In the genomic region with DNA sequence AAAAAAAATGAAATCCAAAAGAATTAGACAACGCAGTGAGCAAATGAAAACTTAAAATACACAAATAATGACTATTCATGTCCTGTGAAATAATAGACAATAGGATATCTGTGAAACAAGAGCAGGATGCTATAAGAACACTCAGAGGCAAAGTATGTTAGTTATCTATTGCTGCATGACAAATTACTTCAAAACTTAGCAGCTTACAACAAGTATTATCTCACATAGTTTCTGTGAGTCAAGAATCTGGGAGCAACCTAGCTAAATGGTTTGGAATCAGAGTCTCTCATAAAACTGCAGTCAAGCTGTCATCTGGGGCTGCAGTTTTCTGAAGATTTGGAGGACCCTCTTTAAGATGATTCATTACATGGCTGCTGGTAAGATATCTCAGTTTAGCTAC, we compare ENCODE assay signal across 18 cellular contexts.
DNase-seq lines count a peak whose midpoint lies in the region; ATAC-seq, FAIRE-seq and TF ChIP-seq lines count a peak whose summit lies in the region.
"Had no signal": no experiment of that assay in that cellular context is flagged by ENCODE, and none has a peak within 500 bp of the region (broad histone marks: within the 10 kb centered on the region; RNA-seq: fewer than 3 reads in every experiment).

No MANE protein-coding gene starts in this region.

- H3K4me1 ChIP-seq in RWPE2 (ENCODE audit: insufficient read depth, poor library complexity, severe bottlenecking), result no peaks in the 10 kb centered on the region
- H3K4me1 ChIP-seq: ascending aorta had no signal

- no peak overlapping the region for H3K4me3 ChIP-seq in RWPE2 (ENCODE audit: severe bottlenecking)
- H3K4me3 ChIP-seq: ascending aorta had no signal

- DNase-seq in EH (ENCODE audit: low read depth) (peak; percentile 91), RWPE2 (ENCODE audit: low spot score) (no peak), epithelial cell of prostate (ENCODE audit: low read depth, low spot score) (no peak), non-pigmented ciliary epithelial cell (ENCODE audit: low read depth) (peak; percentile 78), cerebellar nuclear complex (lab: John Stamatoyannopoulos, UW) (no peak), NCI-H2029 treated with DMSO at 0.1 percent for 48 hours (lab: John Stamatoyannopoulos, UW) (no peak), RCC 7860 (ENCODE audit: low spot score) (no peak)
- DNase-seq in stimulated activated CD4-positive, alpha-beta T cell treated with anti-CD3 and anti-CD28 coated beads, Interleukin-4, amount 100 ng/mL, for 1 hour, result no peak
- DNase-seq: activated CD8-positive, alpha-beta memory T cell treated with anti-CD3 and anti-CD28 coated beads, Interleukin-2, amount 10 ng/mL, durations not matched to agents 7 days and 5 days; activated gamma-delta T cell; DMS153; glutamatergic neuron; KG1; nucleus accumbens had no signal

- no peaks in the 10 kb centered on the region for H3K36me3 ChIP-seq in RWPE2 (ENCODE audit: low read depth)
- H3K36me3 ChIP-seq: ascending aorta had no signal

- H3K27me3 ChIP-seq in RWPE2 (ENCODE audit: insufficient read depth, poor library complexity, severe bottlenecking), result no peaks in the 10 kb centered on the region
- H3K27me3 ChIP-seq: ascending aorta had no signal

- TF ChIP-seq CTCF in RWPE2 (IDR thresholded peaks at IDR 0.05; ENCODE audit: poor library complexity, severe bottlenecking), result no peak

- peak overlapping the region; percentile 55 for H3K27ac ChIP-seq in RWPE2 (ENCODE audit: poor library complexity, severe bottlenecking)
- H3K27ac ChIP-seq in epithelial cell of prostate, result peak overlapping the region; percentile 62
- H3K27ac ChIP-seq: ascending aorta had no signal

- ATAC-seq in RWPE2 (ENCODE audit: low read depth), result peak; percentile 93
- ATAC-seq: activated CD4-positive, CD25-positive, alpha-beta regulatory T cell treated with anti-CD3 and anti-CD28 coated beads, Interleukin-2, amount 50 U/mL, for 24 hours; activated CD8-positive, alpha-beta memory T cell treated with anti-CD3 and anti-CD28 coated beads, Interleukin-2, amount 10 ng/mL, durations not matched to agents 7 days and 5 days; stimulated activated memory B cell treated with anti-CD40 and anti-IgM and Interleukin-4, amounts not matched to agents 10 μg/mL and 1 μg/mL and 100 μg/mL, for 72 hours had no signal

- no peaks in the 10 kb centered on the region for H3K9me3 ChIP-seq in RWPE2 (ENCODE audit: severe bottlenecking)
- H3K9me3 ChIP-seq: ascending aorta had no signal

- no peak for FAIRE-seq in RCC 7860 (lab: Jason Lieb, UNC)
- FAIRE-seq: islet of Langerhans had no signal

Comparison
In these comparisons a context has a peak if more than half of its experiments do, and no peak if none do; other contexts are left out.
1. DNase-seq: peak in EH (single experiment) and non-pigmented ciliary epithelial cell (single experiment); none in RWPE2 (single experiment), epithelial cell of prostate (single experiment), cerebellar nuclear complex (0 of 2), NCI-H2029 treated with DMSO at 0.1 percent for 48 hours (single experiment), RCC 7860 (single experiment) and stimulated activated CD4-positive, alpha-beta T cell treated with anti-CD3 and anti-CD28 coated beads, Interleukin-4, amount 100 ng/mL, for 1 hour (single experiment).